In genomic region chr17:4625181-4625601, GRCh38 we compare ENCODE assay signal across 14 cellular contexts. TPM values are rescaled to one million over a fixed set of nuclear protein-coding genes. Genes with fewer than 3 reads are reported as not detected.
DNase-seq lines count a peak whose midpoint lies in the region; ATAC-seq and TF ChIP-seq lines count a peak whose summit lies in the region.
"Had no signal": no experiment of that assay in that cellular context is flagged by ENCODE, and none has a peak within 500 bp of the region (broad histone marks: within the 10 kb centered on the region; RNA-seq: fewer than 3 reads in every experiment).

No MANE protein-coding gene starts in this region.

- no peaks in the 10 kb centered on the region for H3K79me2 ChIP-seq in smooth muscle cell (ENCODE audit: low read depth)

- H3K36me3 Mint-ChIP-seq in chondrocyte (ENCODE audit: low read depth): peaks cover 2% of the 10 kb centered on the region

- H2AFZ ChIP-seq in smooth muscle cell (ENCODE audit: low read depth): no peak overlapping the region

- H3K9ac ChIP-seq in smooth muscle cell (ENCODE audit: low read depth): peak overlapping the region; percentile 66

- 66% methylated on average over 12 of the region's 12 CpGs for WGBS in smooth muscle cell (ENCODE audit: low lambda C conversion rate)

- peak overlapping the region; percentile 41 for H3K4me2 ChIP-seq in smooth muscle cell

- no peak overlapping the region for H3K4me3 ChIP-seq in smooth muscle cell

- H3K9me3 ChIP-seq in smooth muscle cell (replicated peaks; ENCODE audit: low read depth): no peaks in the 10 kb centered on the region

- ATAC-seq in GM21619 (IDR thresholded peaks at IDR 0.05; ENCODE audit: unreplicated experiment) (no peak), GM18858 (IDR thresholded peaks at IDR 0.05; ENCODE audit: unreplicated experiment) (no peak)

- peak; percentile 7 for DNase-seq in NCI-H510A treated with DMSO at 0.1 percent for 48 hours (lab: John Stamatoyannopoulos, UW)
- no peak for DNase-seq in NCI-H510A (lab: John Stamatoyannopoulos, UW)
- DNase-seq in chondrocyte (ENCODE audit: low spot score): no peak
- DNase-seq in left kidney (ENCODE audit: low read depth, low spot score): peak; percentile 92
- DNase-seq in smooth muscle cell (lab: John Stamatoyannopoulos, UW; ENCODE audit: unreplicated experiment): no peak
- DNase-seq in SHP77 (lab: John Stamatoyannopoulos, UW): no peak
- DNase-seq: activated gamma-delta T cell; stimulated activated naive CD4-positive, alpha-beta T cell treated with Interleukin-2 at 50 U/mL for 16 hours had no signal

- peaks cover 2% of the 10 kb centered on the region for H3K27me3 Mint-ChIP-seq in chondrocyte (ENCODE audit: low read depth)

- H3K4me1 ChIP-seq in smooth muscle cell (ENCODE audit: low read depth): peaks cover 18% of the 10 kb centered on the region

- TF ChIP-seq CTCF in chondrocyte (IDR thresholded peaks at IDR 0.05) (no peak), smooth muscle cell (IDR thresholded peaks at IDR 0.05; ENCODE audit: borderline replicate concordance, insufficient read depth, poor library complexity, severe bottlenecking) (no peak)

- H3K27ac ChIP-seq in smooth muscle cell (ENCODE audit: low read depth): peak overlapping the region; percentile 80
- H3K27ac ChIP-seq: VCaP had no signal

- H3K4me1 Mint-ChIP-seq in chondrocyte (ENCODE audit: low read depth): peaks cover 23% of the 10 kb centered on the region

- no peaks in the 10 kb centered on the region for H4K20me1 ChIP-seq in smooth muscle cell (ENCODE audit: low read depth)

- H3K9me3 Mint-ChIP-seq in chondrocyte (ENCODE audit: low read depth): no peaks in the 10 kb centered on the region

- no peaks in the 10 kb centered on the region for H3K27me3 ChIP-seq in smooth muscle cell (ENCODE audit: low read depth)

- H3K36me3 ChIP-seq in smooth muscle cell (ENCODE audit: low read depth): no peaks in the 10 kb centered on the region

- H3K4me3 Mint-ChIP-seq in chondrocyte (ENCODE audit: unreplicated experiment): no peak overlapping the region
- H3K4me3 Mint-ChIP-seq: naive thymus-derived CD8-positive, alpha-beta T cell had no signal

- H3F3A ChIP-seq in smooth muscle cell (ENCODE audit: low read depth): peaks cover 17% of the 10 kb centered on the region

- H3K27ac Mint-ChIP-seq in chondrocyte (ENCODE audit: unreplicated experiment): peak overlapping the region; percentile 27
- H3K27ac Mint-ChIP-seq: naive thymus-derived CD8-positive, alpha-beta T cell had no signal

RNA-seq across cellular contexts. Expression of gene ALOX15, which starts 16.3 kb away (rescaled TPM):
- total RNA-seq in chondrocyte: 0.15 TPM in 1 of 3 replicates, not detected in the others
- not detected in 2 replicates for total RNA-seq in smooth muscle cell
- polyA plus RNA-seq in smooth muscle cell: 0.32 TPM in 1 of 2 replicates, not detected in the other
- total RNA-seq: A673; activated CD8-positive, alpha-beta memory T cell treated with anti-CD3 and anti-CD28 coated beads for 36 hours had no signal
- polyA plus RNA-seq: naive thymus-derived CD8-positive, alpha-beta T cell had no signal

RNA-seq across cellular contexts. Expression of gene SMTNL2, which starts 40.9 kb away (rescaled TPM):
- total RNA-seq in chondrocyte: 0.32 to 0.36 TPM in 2 of 3 replicates, not detected in the other
- 5.0 and 5.1 TPM in 2 replicates for total RNA-seq in smooth muscle cell
- 8.3 and 14.8 TPM in 2 replicates for polyA plus RNA-seq in smooth muscle cell
- total RNA-seq: A673; activated CD8-positive, alpha-beta memory T cell treated with anti-CD3 and anti-CD28 coated beads for 36 hours; naive thymus-derived CD8-positive, alpha-beta T cell had no signal
- polyA plus RNA-seq: naive thymus-derived CD8-positive, alpha-beta T cell had no signal

Comparison
In these comparisons a context has a peak if more than half of its experiments do, and no peak if none do; other contexts are left out.
1. DNase-seq: peak in NCI-H510A treated with DMSO at 0.1 percent for 48 hours (single experiment) and left kidney (single experiment); none in NCI-H510A (single experiment), chondrocyte (single experiment), smooth muscle cell (single experiment) and SHP77 (0 of 2).